ENCODE assay signal across 8 cellular contexts in the genomic region with DNA sequence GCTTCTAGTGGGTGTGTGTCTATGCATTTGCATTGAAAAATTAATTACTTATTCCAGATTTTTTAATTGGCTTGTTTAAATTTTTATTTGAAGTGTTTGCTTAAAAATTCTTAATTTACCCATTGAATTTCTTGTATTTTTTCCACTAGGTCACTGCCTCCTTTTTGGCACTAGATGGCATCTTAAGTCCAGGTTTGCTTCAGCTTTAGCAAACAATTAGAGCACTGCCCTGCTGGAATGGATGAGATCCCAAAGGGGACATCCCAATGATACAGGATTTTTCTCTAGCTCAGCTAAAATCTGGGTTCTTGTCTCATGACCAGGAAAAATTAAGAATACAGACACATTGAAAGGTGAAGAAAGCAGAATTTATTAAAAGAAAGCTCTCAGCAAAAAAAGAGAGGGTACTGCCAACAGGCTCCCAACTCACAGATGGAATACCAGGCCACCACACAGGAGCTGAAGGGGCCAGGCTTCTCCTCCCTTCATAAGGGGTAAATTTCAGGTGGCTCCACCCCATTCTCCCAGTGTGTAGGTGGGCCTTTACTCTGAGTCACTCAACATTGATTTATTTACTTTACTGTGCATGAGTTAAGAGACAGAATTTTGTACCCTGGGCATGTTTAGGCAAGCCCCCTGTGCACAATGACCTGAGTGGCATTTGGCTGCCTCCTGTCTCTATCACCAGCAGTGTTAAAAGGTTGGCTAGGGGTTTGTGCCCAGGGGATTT.
DNase-seq lines count a peak whose midpoint lies in the region; ATAC-seq and TF ChIP-seq lines count a peak whose summit lies in the region.

No MANE protein-coding gene starts in this region.

- no peak for TF ChIP-seq EP300 in upper lobe of left lung (IDR thresholded peaks at IDR 0.05)

- TF ChIP-seq CTCF in kidney epithelial cell (IDR thresholded peaks at IDR 0.05; ENCODE audit: insufficient read depth, low read length, poor library complexity, severe bottlenecking) (peak; percentile 62), upper lobe of left lung (IDR thresholded peaks at IDR 0.05) (peak in 1 of 6 experiments; percentile 31), lower leg skin (IDR thresholded peaks at IDR 0.05) (no peak)

- intact Hi-C loops in lower leg skin (cut with DNase I; ENCODE audit: low total_unique reads): no loop called here
- intact Hi-C loops in Right ventricle myocardium inferior (cut with DNase I): no loop called here

- H3K9me3 ChIP-seq in upper lobe of left lung: no peaks in the 10 kb centered on the region

- no peaks in the 10 kb centered on the region for H3K4me1 ChIP-seq in upper lobe of left lung

- ATAC-seq in HG03565 (IDR thresholded peaks at IDR 0.05; ENCODE audit: unreplicated experiment) (peak; percentile 55), upper lobe of left lung (ENCODE audit: low FRiP score in 2 of 2) (no peak), Right ventricle myocardium inferior (no peak)

- H3K4me3 ChIP-seq in kidney epithelial cell (ENCODE audit: low read depth, low read length): no peak overlapping the region
- H3K4me3 ChIP-seq in upper lobe of left lung: no peak overlapping the region
- H3K4me3 ChIP-seq in lower leg skin (ENCODE audit: low read depth, poor library complexity, severe bottlenecking): no peak overlapping the region

- TF ChIP-seq POLR2A in upper lobe of left lung (IDR thresholded peaks at IDR 0.05) (no peak), lower leg skin (IDR thresholded peaks at IDR 0.05) (no peak)

- no peak overlapping the region for H3K27ac ChIP-seq in upper lobe of left lung

- no peaks in the 10 kb centered on the region for H3K27me3 ChIP-seq in kidney epithelial cell (ENCODE audit: control insufficient read depth, insufficient read depth, low read length)
- H3K27me3 ChIP-seq in upper lobe of left lung: no peaks in the 10 kb centered on the region

- H3K36me3 ChIP-seq in kidney epithelial cell (ENCODE audit: control insufficient read depth, insufficient read depth, low read length) (no peaks in the 10 kb centered on the region), upper lobe of left lung (no peaks in the 10 kb centered on the region)

- DNase-seq in NCI-H1092 treated with DMSO at 0.1 percent for 48 hours (lab: John Stamatoyannopoulos, UW) (peak; percentile 55), NCI-H1092 (lab: John Stamatoyannopoulos, UW) (no peak), SW 1271 (lab: John Stamatoyannopoulos, UW) (peak; percentile 5 to 57), kidney epithelial cell (ENCODE audit: low read depth) (no peak), upper lobe of left lung (no peak), lower leg skin (ENCODE audit: low spot score in 2 of 2) (no peak), Right ventricle myocardium inferior (ENCODE audit: missing footprints) (no peak)

Comparison
In these comparisons a context has a peak if more than half of its experiments do, and no peak if none do; other contexts are left out.
1. DNase-seq: peak in NCI-H1092 treated with DMSO at 0.1 percent for 48 hours (single experiment) and SW 1271 (2 of 2); none in NCI-H1092 (single experiment), kidney epithelial cell (single experiment), upper lobe of left lung (0 of 2), lower leg skin (0 of 2) and Right ventricle myocardium inferior (single experiment).